In the genomic region with DNA sequence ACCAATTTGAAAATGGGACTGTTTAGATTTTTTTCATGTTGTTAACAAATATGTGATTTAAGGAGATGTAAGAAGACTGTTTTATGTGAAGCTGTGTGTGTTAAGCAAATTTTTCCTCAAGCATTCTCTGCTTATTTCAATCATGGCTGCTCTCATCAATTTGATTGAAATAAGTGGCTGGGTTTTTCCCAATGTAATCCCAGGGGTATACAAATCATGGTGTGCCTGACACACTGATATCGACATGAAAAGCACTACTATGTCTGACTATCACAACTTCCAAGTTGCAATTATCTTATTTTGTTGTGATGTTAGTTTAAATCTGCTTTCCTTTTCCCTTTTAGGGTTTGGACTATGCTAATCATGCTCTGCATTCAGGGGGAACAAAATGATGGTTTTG, we compare ENCODE assay signal across 24 cellular contexts.
"Had no signal": no experiment of that assay in that cellular context is flagged by ENCODE, and none has a peak within 500 bp of the region (broad histone marks: within the 10 kb centered on the region; RNA-seq: fewer than 3 reads in every experiment).

No MANE protein-coding gene starts in this region.

- H3K4me1 ChIP-seq: stomach, suprapubic skin, testis, thyroid gland, tibial artery, tibial nerve, transverse colon, upper lobe of left lung, upper lobe of right lung, uterus, vagina had no signal

- DNase-seq: stimulated activated CD4-positive, alpha-beta T cell treated with anti-CD3 and anti-CD28 coated beads, Interleukin-2, amount 100 ng/mL, for 48 hours; stimulated activated CD4-positive, alpha-beta T cell treated with anti-CD3 and anti-CD28 coated beads, Interleukin-4, amount 100 ng/mL, for 1 hour; stimulated activated CD4-positive, alpha-beta T cell treated with anti-CD3 and anti-CD28 coated beads, Interleukin-4, amount 100 ng/mL, for 24 hours; stimulated activated CD4-positive, alpha-beta T cell treated with anti-CD3 and anti-CD28 coated beads, Interleukin-4, amount 100 ng/mL, for 4 hours; stimulated activated CD8-positive, alpha-beta memory T cell treated with anti-CD3 and anti-CD28 coated beads, Interleukin-4, amount 100 ng/mL, for 48 hours; stimulated activated naive B cell treated with anti-CD40 and anti-IgM and Interleukin-4, amounts not matched to agents 10 μg/mL and 1 μg/mL and 100 μg/mL, for 72 hours; stimulated activated naive CD4-positive, alpha-beta T cell; stimulated activated naive CD4-positive, alpha-beta T cell treated with Interleukin-2 at 50 U/mL for 16 hours; stimulated activated naive CD8-positive, alpha-beta T cell treated with anti-CD3 and anti-CD28 coated beads, Interleukin-15, amount 100 ng/mL, for 72 hours; stimulated activated naive CD8-positive, alpha-beta T cell treated with anti-CD3 and anti-CD28 coated beads, Interleukin-15, Interleukin-2, amounts not matched to agents 100 U/mL and 50 U/mL, for 24 hours; stomach; substantia nigra; testis; thyroid gland; tibial artery; transverse colon; trophoblast cell; upper lobe of left lung; upper lobe of right lung; uterus had no signal

- H3K9me3 ChIP-seq: stomach, suprapubic skin, testis, thoracic aorta, thyroid gland, tibial artery, transverse colon, upper lobe of left lung, upper lobe of right lung, uterus, vagina had no signal

- H3K4me3 ChIP-seq: stomach, suprapubic skin, testis, thoracic aorta, thyroid gland, tibial artery, tibial nerve, transverse colon, upper lobe of left lung, upper lobe of right lung, uterus, vagina had no signal

- H3K27ac ChIP-seq: stomach, suprapubic skin, testis, thoracic aorta, thyroid gland, tibial artery, tibial nerve, transverse colon, upper lobe of left lung, upper lobe of right lung, uterus, vagina had no signal

- H3K27me3 ChIP-seq: stomach, suprapubic skin, testis, thyroid gland, tibial artery, tibial nerve, transverse colon, upper lobe of left lung, upper lobe of right lung, uterus, vagina had no signal

- H3K36me3 ChIP-seq: stomach, suprapubic skin, thoracic aorta, thyroid gland, tibial artery, tibial nerve, transverse colon, upper lobe of left lung, upper lobe of right lung, uterus, vagina had no signal
